Comparison of ENCODE assay signal across 8 cellular contexts in genomic region chr14:81625343-81625742, GRCh38.
DNase-seq lines count a peak whose midpoint lies in the region; ATAC-seq, FAIRE-seq and TF ChIP-seq lines count a peak whose summit lies in the region.

No MANE protein-coding gene starts in this region.

- no peaks in the 10 kb centered on the region for H3K9me2 ChIP-seq in OCI-LY1 (ENCODE audit: low read depth, low read length)

- in situ Hi-C loops in brain microvascular endothelial cell (cut with HindIII; ENCODE audit: low pct_ligation_motif_present, low sequenced_read_pairs) = no loop called here

- H3K4me3 ChIP-seq in DND-41 (ENCODE audit: low read depth in 1 of 2, low read length in 2 of 2) = no peak overlapping the region
- H3K4me3 ChIP-seq in Jurkat, Clone E6-1 (ENCODE audit: low read length) = no peak overlapping the region
- no peak overlapping the region for H3K4me3 ChIP-seq in OCI-LY1 (ENCODE audit: low read depth, low read length, poor library complexity, severe bottlenecking)
- H3K4me3 ChIP-seq in fibroblast of mammary gland (ENCODE audit: control insufficient read depth, low read depth, low read length) = no peak overlapping the region
- H3K4me3 ChIP-seq in thyroid gland (replicated peaks in 1 of 3) = no peak overlapping the region
- H3K4me3 ChIP-seq in brain microvascular endothelial cell (ENCODE audit: low read depth, low read length) = no peak overlapping the region

- ATAC-seq in DND-41 (ENCODE audit: insufficient read depth, low read depth) = peak; percentile 66; the same call in 1 of the 3 replicates

- TF ChIP-seq POLR2A in thyroid gland (IDR thresholded peaks at IDR 0.05) = no peak

- TF ChIP-seq CTCF in DND-41 (IDR thresholded peaks at IDR 0.05; ENCODE audit: borderline replicate concordance, extremely low read depth, low read length, poor library complexity, severe bottlenecking) (peak; percentile 69), OCI-LY1 (IDR thresholded peaks at IDR 0.05; ENCODE audit: low read length) (peak; percentile 54; the same call in 1 of the 2 replicates), fibroblast of mammary gland (conservative IDR thresholded peaks at IDR 0.05; ENCODE audit: control insufficient read depth, insufficient read depth, low read depth, low read length) (peak; percentile 21), thyroid gland (IDR thresholded peaks at IDR 0.05) (peak in 4 of 6 experiments; percentile 11 to 70 (median 54)), brain microvascular endothelial cell (IDR thresholded peaks at IDR 0.05; ENCODE audit: low read depth, low read length, missing control alignments) (no peak)

- no peaks in the 10 kb centered on the region for H3K27me3 ChIP-seq in DND-41 (ENCODE audit: insufficient read depth, low read length, poor library complexity)
- H3K27me3 ChIP-seq in OCI-LY1 (ENCODE audit: insufficient read depth, low read length) = no peaks in the 10 kb centered on the region
- H3K27me3 ChIP-seq in thyroid gland = no peaks in the 10 kb centered on the region
- H3K27me3 ChIP-seq in brain microvascular endothelial cell (replicated peaks) = no peaks in the 10 kb centered on the region

- H3K9ac ChIP-seq in DND-41 (ENCODE audit: low read depth, low read length) (no peak overlapping the region), OCI-LY1 (ENCODE audit: low read length) (no peak overlapping the region)

- no peaks in the 10 kb centered on the region for H3K79me2 ChIP-seq in DND-41 (ENCODE audit: insufficient read depth, low read length)
- H3K79me2 ChIP-seq in OCI-LY1 (ENCODE audit: insufficient read depth, low read length) = no peaks in the 10 kb centered on the region

- DNase-seq in DND-41 (no peak), fibroblast of mammary gland (ENCODE audit: low read depth) (peak; percentile 20), thyroid gland (no peak), GM19239 (ENCODE audit: insufficient read length, low spot score) (no peak), brain microvascular endothelial cell (no peak), dedifferentiated amniotic fluid mesenchymal stem cell (ENCODE audit: extremely low spot score) (no peak)
- peak; percentile 29 for DNase-seq in Jurkat, Clone E6-1 (ENCODE audit: low read depth, low spot score)

- no peak overlapping the region for H3K4me2 ChIP-seq in DND-41 (ENCODE audit: insufficient read depth, low read length)
- no peak overlapping the region for H3K4me2 ChIP-seq in OCI-LY1 (ENCODE audit: low read length)

- H3K36me3 ChIP-seq in DND-41 (ENCODE audit: insufficient read depth, low read length) = no peaks in the 10 kb centered on the region
- H3K36me3 ChIP-seq in OCI-LY1 (ENCODE audit: insufficient read depth, low read length) = no peaks in the 10 kb centered on the region
- no peaks in the 10 kb centered on the region for H3K36me3 ChIP-seq in thyroid gland
- H3K36me3 ChIP-seq in brain microvascular endothelial cell (replicated peaks) = no peaks in the 10 kb centered on the region

- no peaks in the 10 kb centered on the region for H3F3A ChIP-seq in OCI-LY1 (ENCODE audit: insufficient read depth, low read length)

- H2AFZ ChIP-seq in DND-41 (ENCODE audit: low read depth, low read length) (no peak overlapping the region), OCI-LY1 (ENCODE audit: low read length) (no peak overlapping the region)

- FAIRE-seq in GM19239 (lab: Jason Lieb, UNC) = no peak

- H4K20me1 ChIP-seq in DND-41 (ENCODE audit: insufficient read depth, low read length) (no peaks in the 10 kb centered on the region), OCI-LY1 (ENCODE audit: insufficient read depth, low read length) (no peaks in the 10 kb centered on the region)

- H3K27ac ChIP-seq in DND-41 (ENCODE audit: low read length) (no peak overlapping the region), OCI-LY1 (ENCODE audit: low read depth, low read length, poor library complexity, severe bottlenecking) (no peak overlapping the region), thyroid gland (no peak overlapping the region), brain microvascular endothelial cell (no peak overlapping the region)

- intact Hi-C loops in thyroid gland (cut with DNase I) = no loop called here

- H3K9me3 ChIP-seq in DND-41 (ENCODE audit: insufficient read depth, low read length, severe bottlenecking) (no peaks in the 10 kb centered on the region), OCI-LY1 (ENCODE audit: low read length) (no peaks in the 10 kb centered on the region), thyroid gland (no peaks in the 10 kb centered on the region)

- 0 to 5% methylated on average over 1 of the region's 1 CpG for WGBS in thyroid gland, 2 donors

- no peaks in the 10 kb centered on the region for H3K4me1 ChIP-seq in DND-41 (ENCODE audit: insufficient read depth, low read length)
- no peaks in the 10 kb centered on the region for H3K4me1 ChIP-seq in OCI-LY1 (ENCODE audit: insufficient read depth, low read length, severe bottlenecking)
- H3K4me1 ChIP-seq in thyroid gland = no peaks in the 10 kb centered on the region

Comparison
In these comparisons a context has a peak if more than half of its experiments do, and no peak if none do; other contexts are left out.
1. DNase-seq: peak in Jurkat, Clone E6-1 (single experiment) and fibroblast of mammary gland (single experiment); none in DND-41 (single experiment), thyroid gland (0 of 2), GM19239 (single experiment), brain microvascular endothelial cell (single experiment) and dedifferentiated amniotic fluid mesenchymal stem cell (single experiment).